20 cellular contexts compared by ENCODE assay signal in genomic region chr11:57223601-57224000, GRCh38. TPM values are rescaled to one million over a fixed set of nuclear protein-coding genes. Genes with fewer than 3 reads are reported as not detected.
"Had no signal": no experiment of that assay in that cellular context is flagged by ENCODE, and none has a peak within 500 bp of the region (broad histone marks: within the 10 kb centered on the region; RNA-seq: fewer than 3 reads in every experiment).

No MANE protein-coding gene starts in this region.

- DNase-seq: activated CD4-positive, alpha-beta T cell treated with anti-CD3 and anti-CD28 coated beads for 1 hour; activated CD4-positive, alpha-beta T cell treated with anti-CD3 and anti-CD28 coated beads, Interleukin-2, amount 50 U/mL, for 1 hour; activated CD8-positive, alpha-beta T cell treated with anti-CD3 and anti-CD28 coated beads, Interleukin-2, amount 10 ng/mL, durations not matched to agents 7 days and 5 days; activated gamma-delta T cell treated with Interleukin-2 at 50 U/mL for 16 hours; activated T-cell treated with anti-CD3 and anti-CD28 coated beads, Interleukin-2, amount 50 U/mL, for 1 hour; erythroblast; foreskin melanocyte; kidney glomerular epithelial cell; left lung; natural killer cell; stimulated activated CD4-positive, alpha-beta T cell treated with anti-CD3 and anti-CD28 coated beads, Interleukin-1b, Interleukin-23, amount 100 ng/mL, for 48 hours; stimulated activated naive CD8-positive, alpha-beta T cell treated with anti-CD3 and anti-CD28 coated beads, Interleukin-15, amount 100 ng/mL, for 72 hours; tibial artery had no signal

- H3K9me3 ChIP-seq: left lung, prostate gland, tibial artery had no signal

- H3K27me3 ChIP-seq: left lung, right atrium auricular region had no signal

- H3K4me1 ChIP-seq: prostate gland had no signal

- H3K27ac ChIP-seq: left lung, prostate gland, right atrium auricular region, tibial artery had no signal

- H3K36me3 ChIP-seq: left lung, prostate gland, right atrium auricular region, tibial artery had no signal

- H3K4me3 ChIP-seq: left lung, lung, prostate gland, right atrium auricular region, tibial artery had no signal

RNA-seq across cellular contexts. Expression of gene APLNR, which starts 13.4 kb away (rescaled TPM):
- total RNA-seq: activated CD8-positive, alpha-beta T cell treated with anti-CD3 and anti-CD28 coated beads, Interleukin-2, amount 10 ng/mL, durations not matched to agents 7 days and 5 days; chondrocyte; fibroblast of lung; osteocyte had no signal
- polyA plus RNA-seq: fibroblast of lung had no signal

RNA-seq across cellular contexts. Expression of gene LRRC55, which starts 41.8 kb away (rescaled TPM):
- total RNA-seq: activated CD8-positive, alpha-beta T cell treated with anti-CD3 and anti-CD28 coated beads, Interleukin-2, amount 10 ng/mL, durations not matched to agents 7 days and 5 days; chondrocyte; fibroblast of lung; natural killer cell; osteocyte; right atrium auricular region; ureter had no signal
- polyA plus RNA-seq: fibroblast of lung had no signal
